ENCODE assay signal across 19 cellular contexts in the genomic region with DNA sequence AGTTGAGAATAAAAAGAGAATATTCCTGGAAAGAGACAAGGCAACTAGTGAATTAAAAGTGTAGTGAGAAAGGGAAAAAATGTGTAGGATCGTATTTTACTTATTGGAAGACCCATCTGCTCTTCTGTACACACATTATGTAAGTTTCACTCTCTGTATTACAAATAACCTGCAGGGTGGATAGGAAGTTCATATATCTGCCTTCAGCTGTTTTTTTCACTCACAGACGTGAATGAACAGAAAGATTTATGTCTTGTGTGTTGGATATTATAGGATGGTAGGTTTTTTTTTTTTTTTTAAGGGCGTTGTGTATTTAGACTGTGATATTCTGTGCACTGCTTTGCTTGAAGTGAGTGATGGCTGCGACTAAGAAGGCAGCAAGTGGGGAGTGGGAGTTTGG.
DNase-seq lines count a peak whose midpoint lies in the region; ATAC-seq and TF ChIP-seq lines count a peak whose summit lies in the region.
"Had no signal": no experiment of that assay in that cellular context is flagged by ENCODE, and none has a peak within 500 bp of the region (broad histone marks: within the 10 kb centered on the region; RNA-seq: fewer than 3 reads in every experiment).

No MANE protein-coding gene starts in this region.

- H3K4me1 Mint-ChIP-seq in T-cell = no peaks in the 10 kb centered on the region

- H3K4me3 Mint-ChIP-seq in T-cell = no peak overlapping the region
- H3K4me3 Mint-ChIP-seq: activated naive CD8-positive, alpha-beta T cell had no signal

- H3K4me1 ChIP-seq in A673 (ENCODE audit: insufficient read depth, low read length, poor library complexity, severe bottlenecking) (peaks cover 30% of the 10 kb centered on the region), sigmoid colon (peaks cover 0 to 53% (median 18%) of the 10 kb centered on the region in 4 donors)
- H3K4me1 ChIP-seq: thyroid gland had no signal

- no peak overlapping the region for H3K27ac Mint-ChIP-seq in T-cell
- H3K27ac Mint-ChIP-seq: activated naive CD8-positive, alpha-beta T cell had no signal

- no peaks in the 10 kb centered on the region for H3K9me3 Mint-ChIP-seq in T-cell

- H3K36me3 Mint-ChIP-seq in T-cell = no peaks in the 10 kb centered on the region
- H3K36me3 Mint-ChIP-seq: activated naive CD8-positive, alpha-beta T cell had no signal

- no peaks in the 10 kb centered on the region for H3K36me3 ChIP-seq in A673 (ENCODE audit: insufficient read depth, low read length, poor library complexity, severe bottlenecking)
- no peaks in the 10 kb centered on the region for H3K36me3 ChIP-seq in sigmoid colon
- no peaks in the 10 kb centered on the region for H3K36me3 ChIP-seq in MG63
- H3K36me3 ChIP-seq: thyroid gland had no signal

- intact Hi-C loops in A673 (cut with micrococcal nuclease; ENCODE audit: unreplicated experiment) = no loop called here
- intact Hi-C loops in sigmoid colon (cut with DNase I) = no loop called here

- 38 to 64% methylated on average over 4 of the region's 4 CpGs for WGBS in sigmoid colon, 2 donors

- TF ChIP-seq EP300 in sigmoid colon (IDR thresholded peaks at IDR 0.05) = no peak

- DNase-seq in A673 (ENCODE audit: low spot score) = peak; percentile 11
- DNase-seq in GF-D8 (lab: John Stamatoyannopoulos, UW) = no peak
- no peak for DNase-seq in sigmoid colon
- DNase-seq in T-cell = no peak
- no peak for DNase-seq in MG63
- DNase-seq: kidney glomerular epithelial cell; midbrain; NCI-H187; NK-92 treated with Interleukin-12 subunit alpha and Interleukin-12 subunit beta, amount 100 ng/mL, for 24 hours; right cardiac atrium; Right ventricle myocardium superior; stimulated activated CD4-positive, alpha-beta T cell treated with anti-CD3 and anti-CD28 coated beads, Interleukin-2, amount 100 ng/mL, for 24 hours; stimulated activated CD8-positive, alpha-beta memory T cell treated with anti-CD3 and anti-CD28 coated beads, Interleukin-4, amount 100 ng/mL, for 48 hours; thyroid gland had no signal

- peak; percentile 76 for ATAC-seq in GM18511 (IDR thresholded peaks at IDR 0.05; ENCODE audit: unreplicated experiment)
- peak; percentile 76 for ATAC-seq in GM21723 (IDR thresholded peaks at IDR 0.05; ENCODE audit: unreplicated experiment)
- ATAC-seq in HG03442 (IDR thresholded peaks at IDR 0.05; ENCODE audit: unreplicated experiment) = peak; percentile 77
- ATAC-seq in T-cell (replicated peaks in 1 of 4) = no peak
- ATAC-seq: right cardiac atrium had no signal

- CTCF ChIA-PET in A673 (lab: Charles Lee) = interaction anchor here (0.6 kb wide), 1 partner anchor 23 kb away, joined by 3 read pairs; no protein-coding TSS in a partner anchor
- CTCF ChIA-PET in T-cell (lab: Charles Lee) = no interaction called here

- H3K27ac ChIP-seq in A673 (ENCODE audit: low read depth, low read length, poor library complexity, severe bottlenecking) = no peak overlapping the region
- H3K27ac ChIP-seq in sigmoid colon = no peak overlapping the region
- H3K27ac ChIP-seq: KMS-11, thyroid gland had no signal

- no TSS peak for BruUV-seq in A673 (replicated peaks; lab: Mats Ljungman, UMichigan)

- TF ChIP-seq POLR2A in sigmoid colon (IDR thresholded peaks at IDR 0.05) = no peak

- H3K4me3 ChIP-seq in A673 (ENCODE audit: low read depth, low read length, poor library complexity, severe bottlenecking) (no peak overlapping the region), sigmoid colon (no peak overlapping the region), MG63 (no peak overlapping the region)
- H3K4me3 ChIP-seq: thyroid gland had no signal

- H3K27me3 Mint-ChIP-seq in T-cell = no peaks in the 10 kb centered on the region
- H3K27me3 Mint-ChIP-seq: activated naive CD8-positive, alpha-beta T cell had no signal

- POLR2A ChIA-PET in A673 (lab: Charles Lee; ENCODE audit: low non-redundant PET) = no interaction called here
- POLR2A ChIA-PET in T-cell (lab: Charles Lee) = no interaction called here

- H3K9me3 ChIP-seq in A673 (ENCODE audit: low read depth, low read length, poor library complexity, severe bottlenecking) (no peaks in the 10 kb centered on the region), sigmoid colon (no peaks in the 10 kb centered on the region), MG63 (no peaks in the 10 kb centered on the region)
- H3K9me3 ChIP-seq: thyroid gland had no signal

- no peak for TF ChIP-seq CTCF in A673 (conservative IDR thresholded peaks at IDR 0.05; ENCODE audit: low read depth, low read length)
- no peak for TF ChIP-seq CTCF in sigmoid colon (IDR thresholded peaks at IDR 0.05)

- H3K27me3 ChIP-seq in A673 (replicated peaks; ENCODE audit: insufficient read depth, low read depth, low read length, poor library complexity) (no peaks in the 10 kb centered on the region), sigmoid colon (no peaks in the 10 kb centered on the region), MG63 (no peaks in the 10 kb centered on the region)
- H3K27me3 ChIP-seq: thyroid gland had no signal

Comparison
In these comparisons a context has a peak if more than half of its experiments do, and no peak if none do; other contexts are left out.
1. ATAC-seq: peak in GM18511 (single experiment), GM21723 (single experiment) and HG03442 (single experiment); none in T-cell (0 of 4).